11 cellular contexts compared by ENCODE assay signal in the genomic region with DNA sequence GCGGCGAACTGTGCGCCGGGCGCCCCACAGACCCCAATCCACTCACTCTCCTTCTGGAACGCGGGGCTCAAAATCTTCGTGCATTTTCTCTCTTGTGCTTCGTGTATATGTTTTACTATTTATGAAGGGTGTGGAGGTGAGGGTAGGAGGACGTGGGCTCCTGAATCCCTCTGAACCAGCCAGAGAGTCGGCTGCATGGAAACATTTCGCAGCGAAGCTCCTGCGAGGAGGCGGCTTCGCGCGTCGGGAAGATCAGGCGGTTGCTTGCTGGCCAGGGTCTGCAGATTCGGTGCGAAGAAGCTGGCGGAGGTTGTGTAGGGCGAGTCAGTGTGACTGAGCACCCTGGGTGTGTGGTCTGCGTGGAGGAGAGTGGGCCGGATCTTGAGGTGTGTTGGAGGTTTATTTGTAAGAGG. TPM values are rescaled to one million over a fixed set of nuclear protein-coding genes. Genes with fewer than 3 reads are reported as not detected.
DNase-seq lines count a peak whose midpoint lies in the region; ATAC-seq and TF ChIP-seq lines count a peak whose summit lies in the region.
"Had no signal": no experiment of that assay in that cellular context is flagged by ENCODE, and none has a peak within 500 bp of the region (broad histone marks: within the 10 kb centered on the region; RNA-seq: fewer than 3 reads in every experiment).

No MANE protein-coding gene starts in this region.

- H3K18ac ChIP-seq in mesenchymal stem cell (ENCODE audit: low read depth in 1 of 2, low read length in 2 of 2): peak overlapping the region in 1 of 2 experiments; percentile 95

- H3K9ac ChIP-seq in mesenchymal stem cell (ENCODE audit: low read length): no peak overlapping the region

- H3K27me3 ChIP-seq in mesenchymal stem cell (ENCODE audit: control insufficient read depth in 1 of 2, insufficient read depth in 1 of 2, low read length in 2 of 2): peaks cover 44 to 52% of the 10 kb centered on the region in 2 experiments
- peaks cover 40% of the 10 kb centered on the region for H3K27me3 ChIP-seq in suprapubic skin

- H3K14ac ChIP-seq in mesenchymal stem cell (ENCODE audit: low read length in 2 of 2): no peak overlapping the region

- no peak overlapping the region for H2BK15ac ChIP-seq in mesenchymal stem cell (ENCODE audit: low read depth, poor library complexity, severe bottlenecking)

- no peak for TF ChIP-seq EP300 in suprapubic skin (IDR thresholded peaks at IDR 0.05)

- H2AFZ ChIP-seq in mesenchymal stem cell (ENCODE audit: low read depth, low read length): no peak overlapping the region

- CTCF ChIA-PET in activated CD8-positive, alpha-beta T cell treated with anti-CD3 and anti-CD28 coated beads for 36 hours (lab: Charles Lee): no interaction called here

- peaks cover 48% of the 10 kb centered on the region for H3K27me3 Mint-ChIP-seq in activated CD8-positive, alpha-beta T cell treated with anti-CD3 and anti-CD28 coated beads for 36 hours

- POLR2A ChIA-PET in activated CD8-positive, alpha-beta T cell treated with anti-CD3 and anti-CD28 coated beads for 36 hours (lab: Charles Lee): no interaction called here

- H4K8ac ChIP-seq in mesenchymal stem cell (ENCODE audit: low read length): no peak overlapping the region

- H3K36me3 Mint-ChIP-seq in activated CD8-positive, alpha-beta T cell treated with anti-CD3 and anti-CD28 coated beads for 36 hours (ENCODE audit: low read depth): no peaks in the 10 kb centered on the region

- H2BK5ac ChIP-seq in mesenchymal stem cell (ENCODE audit: low read depth, low read length, poor library complexity, severe bottlenecking): no peak overlapping the region

- H3K9me3 ChIP-seq in mesenchymal stem cell (ENCODE audit: control insufficient read depth, low read length): peaks cover 4% of the 10 kb centered on the region
- no peaks in the 10 kb centered on the region for H3K9me3 ChIP-seq in suprapubic skin

- H3K23ac ChIP-seq in mesenchymal stem cell (ENCODE audit: low read length in 2 of 2): no peak overlapping the region

- H2BK12ac ChIP-seq in mesenchymal stem cell (ENCODE audit: low read length in 2 of 2): no peak overlapping the region

- under 1% methylated on average over 24 of the region's 26 CpGs for WGBS in mesenchymal stem cell
- WGBS in suprapubic skin: 3% methylated on average over 26 of the region's 26 CpGs

- H4K91ac ChIP-seq in mesenchymal stem cell (ENCODE audit: low read length): peak overlapping the region; percentile 34

- no peak overlapping the region for H2AK5ac ChIP-seq in mesenchymal stem cell (ENCODE audit: low read length, severe bottlenecking)

- no peak for TF ChIP-seq POLR2A in suprapubic skin (IDR thresholded peaks at IDR 0.05)

- peak overlapping the region; percentile 67 for H3K4me2 ChIP-seq in mesenchymal stem cell (ENCODE audit: low read length, poor library complexity, severe bottlenecking)

- DNase-seq in NCI-H82 (lab: John Stamatoyannopoulos, UW): peak; percentile 58
- DNase-seq in NCI-H82 treated with DMSO at 0.1 percent for 48 hours (lab: John Stamatoyannopoulos, UW; ENCODE audit: unreplicated experiment): no peak
- peak; percentile 5 for DNase-seq in astrocyte of the hippocampus (ENCODE audit: low read depth, low spot score)
- peak; percentile 40 for DNase-seq in mesenchymal stem cell
- no peak for DNase-seq in suprapubic skin (ENCODE audit: low spot score in 2 of 2)
- DNase-seq in activated CD8-positive, alpha-beta T cell treated with anti-CD3 and anti-CD28 coated beads for 36 hours: no peak

- H3K4me3 Mint-ChIP-seq in activated CD8-positive, alpha-beta T cell treated with anti-CD3 and anti-CD28 coated beads for 36 hours: no peak overlapping the region
- H3K4me3 Mint-ChIP-seq: activated T-helper 1 cell treated with anti-CD3 and anti-CD28 coated beads, Interleukin-12 subunit alpha, Interleukin-12 subunit beta, Interleukin-2, Interleukin-4 antibody, amounts not matched to agents 30 ng/mL and 10 ng/mL and 1 ng/mL, durations not matched to agents 14 hours and 24 hours and 36 hours had no signal

- intact Hi-C loops in activated CD8-positive, alpha-beta T cell treated with anti-CD3 and anti-CD28 coated beads for 36 hours (cut with micrococcal nuclease): no loop called here

- no peak overlapping the region for H2BK120ac ChIP-seq in mesenchymal stem cell (ENCODE audit: low read depth, low read length)

- H3K4me3 ChIP-seq in mesenchymal stem cell (ENCODE audit: insufficient read depth in 1 of 2, low read depth in 1 of 2, low read length in 2 of 2) (peak overlapping the region in 1 of 2 experiments; percentile 26), suprapubic skin (peak overlapping the region; percentile 60)

- H3K9me3 Mint-ChIP-seq in activated CD8-positive, alpha-beta T cell treated with anti-CD3 and anti-CD28 coated beads for 36 hours: no peaks in the 10 kb centered on the region
- H3K9me3 Mint-ChIP-seq: activated T-helper 1 cell treated with anti-CD3 and anti-CD28 coated beads, Interleukin-12 subunit alpha, Interleukin-12 subunit beta, Interleukin-2, Interleukin-4 antibody, amounts not matched to agents 30 ng/mL and 10 ng/mL and 1 ng/mL, durations not matched to agents 14 hours and 24 hours and 36 hours had no signal

- H3K4me1 Mint-ChIP-seq in activated CD8-positive, alpha-beta T cell treated with anti-CD3 and anti-CD28 coated beads for 36 hours (ENCODE audit: low read depth): peaks cover 4% of the 10 kb centered on the region

- no peak overlapping the region for H3K4ac ChIP-seq in mesenchymal stem cell (ENCODE audit: low read depth in 1 of 2, low read length in 2 of 2)

- no peak overlapping the region for H3K27ac Mint-ChIP-seq in activated CD8-positive, alpha-beta T cell treated with anti-CD3 and anti-CD28 coated beads for 36 hours
- H3K27ac Mint-ChIP-seq: activated T-helper 1 cell treated with anti-CD3 and anti-CD28 coated beads, Interleukin-12 subunit alpha, Interleukin-12 subunit beta, Interleukin-2, Interleukin-4 antibody, amounts not matched to agents 30 ng/mL and 10 ng/mL and 1 ng/mL, durations not matched to agents 14 hours and 24 hours and 36 hours had no signal

- no peaks in the 10 kb centered on the region for H3K36me3 ChIP-seq in mesenchymal stem cell (ENCODE audit: control insufficient read depth in 1 of 2, insufficient read depth in 2 of 2, low read depth in 1 of 2, low read length in 2 of 2)
- H3K36me3 ChIP-seq in suprapubic skin: no peaks in the 10 kb centered on the region

- H3K79me1 ChIP-seq in mesenchymal stem cell (replicated peaks; ENCODE audit: low read length, poor library complexity, severe bottlenecking): no peaks in the 10 kb centered on the region

- H3K4me1 ChIP-seq in mesenchymal stem cell (ENCODE audit: control insufficient read depth, insufficient read depth, low read depth, low read length) (peaks cover 21% of the 10 kb centered on the region), suprapubic skin (peaks cover 23% of the 10 kb centered on the region)

- TF ChIP-seq CTCF in suprapubic skin (IDR thresholded peaks at IDR 0.05): no peak
- TF ChIP-seq CTCF in activated CD8-positive, alpha-beta T cell treated with anti-CD3 and anti-CD28 coated beads for 36 hours (IDR thresholded peaks at IDR 0.05): no peak

- H3K27ac ChIP-seq in mesenchymal stem cell (ENCODE audit: low read length, poor library complexity, severe bottlenecking) (no peak overlapping the region), suprapubic skin (no peak overlapping the region)
- H3K27ac ChIP-seq: epithelial cell of prostate had no signal

- no peak for ATAC-seq in GM19452 (IDR thresholded peaks at IDR 0.05; ENCODE audit: unreplicated experiment)
- no peak for ATAC-seq in GM18907 (IDR thresholded peaks at IDR 0.05; ENCODE audit: unreplicated experiment)
- no peak for ATAC-seq in activated CD8-positive, alpha-beta T cell treated with anti-CD3 and anti-CD28 coated beads for 36 hours

RNA-seq across cellular contexts. Expression of gene CNTN4, which starts 1.1 kb away (rescaled TPM):
- polyA plus RNA-seq in mesenchymal stem cell (2013, experiment 1 of 2): 17.9 TPM
- 18.4 TPM for polyA plus RNA-seq in mesenchymal stem cell (2013, experiment 2 of 2)
- 1 to 10 TPM in 3 of 4 donors, under 1 TPM in 1; 0.60 to 8.1 (median 7.5) TPM for total RNA-seq in suprapubic skin
- total RNA-seq in activated CD8-positive, alpha-beta T cell treated with anti-CD3 and anti-CD28 coated beads for 36 hours: not detected
- total RNA-seq: activated T-helper 1 cell treated with anti-CD3 and anti-CD28 coated beads, Interleukin-12 subunit alpha, Interleukin-12 subunit beta, Interleukin-2, Interleukin-4 antibody, amounts not matched to agents 30 ng/mL and 10 ng/mL and 1 ng/mL, durations not matched to agents 14 hours and 24 hours and 36 hours had no signal
- polyA plus RNA-seq: AG04450 had no signal

Comparison
In these comparisons a context has a peak if more than half of its experiments do, and no peak if none do; other contexts are left out.
1. DNase-seq: peak in NCI-H82 (single experiment), astrocyte of the hippocampus (single experiment) and mesenchymal stem cell (single experiment); none in NCI-H82 treated with DMSO at 0.1 percent for 48 hours (single experiment), suprapubic skin (0 of 2) and activated CD8-positive, alpha-beta T cell treated with anti-CD3 and anti-CD28 coated beads for 36 hours (single experiment).